13 cellular contexts compared by ENCODE assay signal in genomic region chr12:9699898-9700605, GRCh38. TPM values are rescaled to one million over a fixed set of nuclear protein-coding genes. Genes with fewer than 3 reads are reported as not detected.
DNase-seq lines count a peak whose midpoint lies in the region; ATAC-seq and TF ChIP-seq lines count a peak whose summit lies in the region.
"Had no signal": no experiment of that assay in that cellular context is flagged by ENCODE, and none has a peak within 500 bp of the region (broad histone marks: within the 10 kb centered on the region; RNA-seq: fewer than 3 reads in every experiment).

No MANE protein-coding gene starts in this region.

- peak overlapping the region; percentile 10 for H3K27ac Mint-ChIP-seq in activated CD4-positive, alpha-beta T cell treated with anti-CD3 and anti-CD28 coated beads, Interleukin-2, amount 10 ng/mL, durations not matched to agents 7 days and 5 days
- H3K27ac Mint-ChIP-seq in activated CD4-positive, alpha-beta memory T cell treated with anti-CD3 and anti-CD28 coated beads for 36 hours = peak overlapping the region; percentile 39
- H3K27ac Mint-ChIP-seq: H9, type B pancreatic cell had no signal

- WGBS in psoas muscle, 3 donors = 84 to 86% (median 85%) methylated on average over 2 of the region's 2 CpGs

- POLR2A ChIA-PET in activated CD4-positive, alpha-beta T cell treated with anti-CD3 and anti-CD28 coated beads, Interleukin-2, amount 10 ng/mL, durations not matched to agents 7 days and 5 days (lab: Charles Lee) = interaction anchor here (0.7 kb wide), 1 partner anchor 313 kb away, joined by 3 read pairs; no protein-coding TSS in a partner anchor
- POLR2A ChIA-PET in activated CD4-positive, alpha-beta memory T cell treated with anti-CD3 and anti-CD28 coated beads for 36 hours (lab: Charles Lee) = interaction anchor here (0.6 to 2.9 kb wide), 5 partner anchors 15 to 31 kb away, joined by 3 to 7 read pairs (median 4); partner anchors contain the start of gene CLEC2D

- intact Hi-C loops in activated CD4-positive, alpha-beta memory T cell treated with anti-CD3 and anti-CD28 coated beads for 36 hours (cut with micrococcal nuclease) = loop anchor here (1.0 to 10.0 kb wide), 5 partner anchors 8 to 365 kb away; partner anchors contain the start of gene CLECL1
- intact Hi-C loops in psoas muscle (cut with DNase I) = no loop called here

- CTCF ChIA-PET in activated CD4-positive, alpha-beta T cell treated with anti-CD3 and anti-CD28 coated beads, Interleukin-2, amount 10 ng/mL, durations not matched to agents 7 days and 5 days (lab: Charles Lee) = interaction anchor here (0.6 to 1.8 kb wide), 7 partner anchors 9 to 1043 kb away, joined by 3 to 12 read pairs (median 4); partner anchors contain the start of gene CLEC2D
- CTCF ChIA-PET in activated CD4-positive, alpha-beta memory T cell treated with anti-CD3 and anti-CD28 coated beads for 36 hours (lab: Charles Lee) = interaction anchor here (0.8 to 2.1 kb wide), 7 partner anchors 8 to 65 kb away, joined by 3 to 24 read pairs (median 4); no protein-coding TSS in a partner anchor

- no peak overlapping the region for H3K4me3 Mint-ChIP-seq in activated CD4-positive, alpha-beta T cell treated with anti-CD3 and anti-CD28 coated beads, Interleukin-2, amount 10 ng/mL, durations not matched to agents 7 days and 5 days
- H3K4me3 Mint-ChIP-seq in activated CD4-positive, alpha-beta memory T cell treated with anti-CD3 and anti-CD28 coated beads for 36 hours = no peak overlapping the region
- H3K4me3 Mint-ChIP-seq: H9, type B pancreatic cell had no signal

- peak overlapping the region; percentile 2 for H3K27ac ChIP-seq in psoas muscle

- peaks cover 64% of the 10 kb centered on the region for H3K36me3 Mint-ChIP-seq in activated CD4-positive, alpha-beta T cell treated with anti-CD3 and anti-CD28 coated beads, Interleukin-2, amount 10 ng/mL, durations not matched to agents 7 days and 5 days (ENCODE audit: low read depth)
- H3K36me3 Mint-ChIP-seq in activated CD4-positive, alpha-beta memory T cell treated with anti-CD3 and anti-CD28 coated beads for 36 hours = peaks cover 33% of the 10 kb centered on the region

- peaks cover 6% of the 10 kb centered on the region for H3K9me3 ChIP-seq in psoas muscle

- peaks cover 75% of the 10 kb centered on the region for H3K4me1 Mint-ChIP-seq in activated CD4-positive, alpha-beta T cell treated with anti-CD3 and anti-CD28 coated beads, Interleukin-2, amount 10 ng/mL, durations not matched to agents 7 days and 5 days
- H3K4me1 Mint-ChIP-seq in activated CD4-positive, alpha-beta memory T cell treated with anti-CD3 and anti-CD28 coated beads for 36 hours (ENCODE audit: low read depth) = peaks cover 65% of the 10 kb centered on the region
- H3K4me1 Mint-ChIP-seq: H9 had no signal

- no peak for DNase-seq in activated CD4-positive, alpha-beta T cell treated with anti-CD3 and anti-CD28 coated beads, Interleukin-2, amount 10 ng/mL, durations not matched to agents 7 days and 5 days
- DNase-seq in activated CD4-positive, alpha-beta T cell treated with anti-CD3 and anti-CD28 coated beads, Interleukin-2, amount 50 U/mL, for 4 hours = no peak
- no peak for DNase-seq in activated CD4-positive, alpha-beta memory T cell treated with anti-CD3 and anti-CD28 coated beads for 36 hours
- DNase-seq in glomerular endothelial cell (ENCODE audit: extremely low read depth, low read depth, low spot score) (peak; percentile 60), psoas muscle (no peak), SIG-M5 treated with dmso at 0.1 percent for 504 hours (lab: John Stamatoyannopoulos, UW; ENCODE audit: unreplicated experiment) (no peak), T-helper 9 cell (no peak), A172 (ENCODE audit: low spot score) (no peak)
- DNase-seq: DMS53; effector memory CD8-positive, alpha-beta T cell; H9 had no signal

- H3K27me3 Mint-ChIP-seq in activated CD4-positive, alpha-beta T cell treated with anti-CD3 and anti-CD28 coated beads, Interleukin-2, amount 10 ng/mL, durations not matched to agents 7 days and 5 days = no peaks in the 10 kb centered on the region
- no peaks in the 10 kb centered on the region for H3K27me3 Mint-ChIP-seq in activated CD4-positive, alpha-beta memory T cell treated with anti-CD3 and anti-CD28 coated beads for 36 hours
- H3K27me3 Mint-ChIP-seq: effector memory CD8-positive, alpha-beta T cell had no signal

- H3K27me3 ChIP-seq in psoas muscle (ENCODE audit: insufficient read depth in 3 of 3, low read length in 2 of 3) = no peaks in the 10 kb centered on the region

- peaks cover 36% of the 10 kb centered on the region for H3K9me3 Mint-ChIP-seq in activated CD4-positive, alpha-beta T cell treated with anti-CD3 and anti-CD28 coated beads, Interleukin-2, amount 10 ng/mL, durations not matched to agents 7 days and 5 days
- H3K9me3 Mint-ChIP-seq in activated CD4-positive, alpha-beta memory T cell treated with anti-CD3 and anti-CD28 coated beads for 36 hours = peaks cover 40% of the 10 kb centered on the region
- H3K9me3 Mint-ChIP-seq: type B pancreatic cell had no signal

- no peak for TF ChIP-seq CTCF in psoas muscle (IDR thresholded peaks at IDR 0.05)

- H3K4me3 ChIP-seq in psoas muscle = no peak overlapping the region

- H3K4me1 ChIP-seq in psoas muscle = no peaks in the 10 kb centered on the region

- no peaks in the 10 kb centered on the region for H3K36me3 ChIP-seq in psoas muscle (ENCODE audit: insufficient read depth in 1 of 2, low read depth in 1 of 2)

- ATAC-seq in psoas muscle = no peak
- ATAC-seq: effector memory CD8-positive, alpha-beta T cell had no signal

RNA-seq across cellular contexts. Expression of gene CLEC2D, which starts 30.5 kb away (rescaled TPM):
- total RNA-seq in activated CD4-positive, alpha-beta T cell treated with anti-CD3 and anti-CD28 coated beads, Interleukin-2, amount 10 ng/mL, durations not matched to agents 7 days and 5 days = 100 to 1,000 TPM; 296 to 299 TPM
- total RNA-seq in activated CD4-positive, alpha-beta memory T cell treated with anti-CD3 and anti-CD28 coated beads for 36 hours = 100 to 1,000 TPM; 191 to 199 TPM
- 2.9 and 8.7 TPM in 2 replicates for total RNA-seq in glomerular endothelial cell
- total RNA-seq in psoas muscle = 1 to 10 TPM in 3 of 4 donors, under 1 TPM in 1; 0.97 to 2.5 (median 1.6) TPM
- under 1 TPM; 0.42 to 0.59 (median 0.56) TPM for polyA plus RNA-seq in psoas muscle
- total RNA-seq in A172 (2014; rRNA removed; shearing (Covaris generic)) = 0.62 and 0.69 TPM in 2 replicates

RNA-seq across cellular contexts. Expression of gene CLECL1, which starts 32.8 kb away (rescaled TPM):
- 1 to 10 TPM; 1.2 to 1.4 TPM for total RNA-seq in activated CD4-positive, alpha-beta T cell treated with anti-CD3 and anti-CD28 coated beads, Interleukin-2, amount 10 ng/mL, durations not matched to agents 7 days and 5 days
- total RNA-seq in activated CD4-positive, alpha-beta memory T cell treated with anti-CD3 and anti-CD28 coated beads for 36 hours = 1 to 10 TPM; 6.5 to 7.4 TPM
- total RNA-seq in glomerular endothelial cell (not detected in 2 replicates), psoas muscle (under 1 TPM in 1 of 4 donors, not detected in 3; 0.42 TPM)
- under 1 TPM in 2 of 3 donors, not detected in 1; 0.10 to 0.28 TPM for polyA plus RNA-seq in psoas muscle
- not detected in 2 replicates for total RNA-seq in A172 (2014; rRNA removed; shearing (Covaris generic))
- total RNA-seq: H9, myocyte had no signal

Comparison
In these comparisons a context has a peak if more than half of its experiments do, and no peak if none do; other contexts are left out.
1. RNA of gene CLEC2D, which starts 30.5 kb away (total RNA-seq): 296 to 299 TPM in activated CD4-positive, alpha-beta T cell treated with anti-CD3 and anti-CD28 coated beads, Interleukin-2, amount 10 ng/mL, durations not matched to agents 7 days and 5 days and 191 to 199 TPM in activated CD4-positive, alpha-beta memory T cell treated with anti-CD3 and anti-CD28 coated beads for 36 hours; 2.9 to 8.7 TPM in glomerular endothelial cell, 0.97 to 2.5 TPM in psoas muscle and 0.62 to 0.69 TPM in A172; every median in the first group is over 10 times any median in the second.